In genomic region chr10:63424576-63424975, GRCh38 we compare ENCODE assay signal across 22 cellular contexts. TPM values are rescaled to one million over a fixed set of nuclear protein-coding genes. Genes with fewer than 3 reads are reported as not detected.
A peak's percentile ranks its signal among the peaks of the same experiment; 100 is the strongest.
DNase-seq lines count a peak whose midpoint lies in the region; ATAC-seq, FAIRE-seq and TF ChIP-seq lines count a peak whose summit lies in the region.
"Had no signal": no experiment of that assay in that cellular context is flagged by ENCODE, and none has a peak within 500 bp of the region (broad histone marks: within the 10 kb centered on the region; RNA-seq: fewer than 3 reads in every experiment).

No MANE protein-coding gene starts in this region.

- no peak overlapping the region for H3K9ac ChIP-seq in HepG2 (ENCODE audit: insufficient read depth, low read depth, low read length)
- H3K9ac ChIP-seq in K562 (ENCODE audit: insufficient read depth in 1 of 2, low read depth in 2 of 2, low read length in 2 of 2), result no peak overlapping the region
- H3K9ac ChIP-seq: BLaER1 had no signal

- in situ Hi-C loops in HepG2 (cut with HindIII; ENCODE audit: extremely low pct_ligation_motif_present, low pct_unique_long_range_greater_than_20kb) (no loop called here), K562 (cut with MboI) (no loop called here)

- H2AFZ ChIP-seq in HepG2 (ENCODE audit: low read length) (no peak overlapping the region), K562 (ENCODE audit: low read depth, low read length) (no peak overlapping the region)

- H3K9me1 ChIP-seq in K562 (ENCODE audit: control insufficient read depth, insufficient read depth, low read length), result no peaks in the 10 kb centered on the region

- CTCF ChIA-PET in HepG2 (lab: Yijun Ruan, JAX; ENCODE audit: low intra/inter-chr PET ratio, low total read pairs) (no interaction called here), K562 (lab: Yijun Ruan, JAX; ENCODE audit: low intra/inter-chr PET ratio) (no interaction called here)

- H3K4me3 ChIP-seq in HepG2 (replicated peaks in 1 of 3; ENCODE audit: insufficient read depth in 1 of 3, low read depth in 2 of 3, low read length in 3 of 3), result no peak overlapping the region
- H3K4me3 ChIP-seq in right lobe of liver, result no peak overlapping the region
- no peak overlapping the region for H3K4me3 ChIP-seq in K562
- H3K4me3 ChIP-seq: BLaER1, GM12878 had no signal

- POLR2A ChIA-PET in HepG2 (lab: Yijun Ruan, JAX) (no interaction called here), K562 (lab: Yijun Ruan, JAX) (interaction anchor here (1.3 kb wide), 1 partner anchor 13 kb away, joined by 4 read pairs; no protein-coding TSS in a partner anchor)

- H3K9me3 ChIP-seq in HepG2 (ENCODE audit: low read length) (no peaks in the 10 kb centered on the region), right lobe of liver (no peaks in the 10 kb centered on the region), K562 (replicated peaks; ENCODE audit: control insufficient read depth, insufficient read depth, low read depth, low read length) (no peaks in the 10 kb centered on the region)
- H3K9me3 ChIP-seq: BE2C, Caco-2 had no signal

- H4K20me1 ChIP-seq in HepG2 (ENCODE audit: insufficient read depth, low read length) (peaks cover 4% of the 10 kb centered on the region; the same call in 1 of the 2 replicates), K562 (replicated peaks; ENCODE audit: control insufficient read depth, insufficient read depth, low read length) (no peaks in the 10 kb centered on the region)

- H3K27ac ChIP-seq in HepG2 (ENCODE audit: extremely low read length, insufficient read depth, low read length) (no peak overlapping the region), right lobe of liver (no peak overlapping the region), K562 (ENCODE audit: extremely low read depth, low read depth, low read length) (no peak overlapping the region)
- H3K27ac ChIP-seq: 22Rv1, BLaER1 had no signal

- TF ChIP-seq POLR2A in HepG2 (IDR thresholded peaks at IDR 0.05; ENCODE audit: insufficient read depth in 1 of 2, low read depth in 2 of 2, low read length in 2 of 2), result no peak
- TF ChIP-seq POLR2A in right lobe of liver (IDR thresholded peaks at IDR 0.05), result no peak
- no peak for TF ChIP-seq POLR2A in H54 (IDR thresholded peaks at IDR 0.05; ENCODE audit: low read depth, low read length)
- no peak for TF ChIP-seq POLR2A in K562 (conservative IDR thresholded peaks at IDR 0.05)

- TF ChIP-seq CTCF in HepG2 (CRISPR knock-in tag; IDR thresholded peaks at IDR 0.05) (no peak), right lobe of liver (IDR thresholded peaks at IDR 0.05) (no peak), K562 (IDR thresholded peaks at IDR 0.05 in 2 of 3, conservative IDR thresholded peaks at IDR 0.05 in 1 of 3; ENCODE audit: insufficient read depth in 2 of 3, low read depth in 1 of 3, low read length in 3 of 3) (no peak)

- TF ChIP-seq EP300 in HepG2 (IDR thresholded peaks at IDR 0.05; ENCODE audit: low read depth in 2 of 2, low read length in 2 of 2) (no peak), HepG2 (CRISPR knock-in tag; IDR thresholded peaks at IDR 0.05; ENCODE audit: borderline replicate concordance) (no peak), K562 (IDR thresholded peaks at IDR 0.05; ENCODE audit: low read length) (no peak)

- H3K79me2 ChIP-seq in HepG2 (ENCODE audit: insufficient read depth, low read length) (peaks cover 68% of the 10 kb centered on the region), K562 (ENCODE audit: control insufficient read depth, insufficient read depth, low read length) (peaks cover 90% of the 10 kb centered on the region)

- H3K36me3 ChIP-seq in HepG2 (replicated peaks in 1 of 2; ENCODE audit: control insufficient read depth in 1 of 2, insufficient read depth in 2 of 2, low read length in 2 of 2) (no peaks in the 10 kb centered on the region), right lobe of liver (no peaks in the 10 kb centered on the region), K562 (ENCODE audit: control insufficient read depth, insufficient read depth, low read length) (no peaks in the 10 kb centered on the region)
- H3K36me3 ChIP-seq: BE2C had no signal

- TF ChIP-seq RAD21 in HepG2 (CRISPR knock-in tag; IDR thresholded peaks at IDR 0.05) (no peak), K562 (CRISPR knock-in tag; conservative IDR thresholded peaks at IDR 0.05 in 1 of 2, IDR thresholded peaks at IDR 0.05 in 1 of 2) (no peak)

- DNase-seq in HepG2 (ENCODE audit: low spot score) (no peak), right lobe of liver (no peak), H54 (ENCODE audit: insufficient read length, low spot score) (no peak), K562 (ENCODE audit: extremely low read depth in 1 of 4, low spot score in 3 of 4) (no peak), NCI-H1105 treated with DMSO at 0.1 percent for 48 hours (lab: John Stamatoyannopoulos, UW) (no peak)
- DNase-seq: ACHN; BE2C; C1 segment of cervical spinal cord; Caco-2; Calu3; CD4-positive, CD25-positive, alpha-beta regulatory T cell; CD8-positive, alpha-beta T cell; DMS79 treated with DMSO at 0.1 percent for 48 hours; GDM1 had no signal

- FAIRE-seq in HepG2 (lab: Jason Lieb, UNC) (no peak), H54 (lab: Jason Lieb, UNC) (peak; percentile 53), K562 (lab: Jason Lieb, UNC) (no peak)
- FAIRE-seq: D721Med, GM12878, GM12892, GM19239 had no signal

- H3K27me3 ChIP-seq in HepG2 (ENCODE audit: control insufficient read depth in 1 of 2, insufficient read depth in 2 of 2, low read length in 2 of 2) (no peaks in the 10 kb centered on the region), right lobe of liver (no peaks in the 10 kb centered on the region), K562 (ENCODE audit: control insufficient read depth in 2 of 2, insufficient read depth in 2 of 2, low read length in 2 of 2) (no peaks in the 10 kb centered on the region)
- H3K27me3 ChIP-seq: BE2C, BLaER1 had no signal

- 96% methylated on average over 3 of the region's 3 CpGs for WGBS in HepG2 (ENCODE audit: low lambda C conversion rate)
- 86% methylated on average over 2 of the region's 3 CpGs for WGBS in right lobe of liver (ENCODE audit: insufficient coverage, low coverage, low lambda C conversion rate, missing lambda C conversion rate)
- WGBS in K562 (ENCODE audit: insufficient coverage, low coverage, missing lambda C conversion rate), result 88% methylated on average over 3 of the region's 3 CpGs

- BruUV-seq in HepG2 (replicated peaks; lab: Mats Ljungman, UMichigan), result no TSS peak
- BruUV-seq in K562 (replicated peaks; lab: Mats Ljungman, UMichigan), result no TSS peak

- no peak for ATAC-seq in HepG2
- no peak for ATAC-seq in right lobe of liver
- no peak for ATAC-seq in K562
- ATAC-seq in GM19328 (IDR thresholded peaks at IDR 0.05; ENCODE audit: unreplicated experiment), result no peak
- ATAC-seq in GM18502 (IDR thresholded peaks at IDR 0.05; ENCODE audit: poor library complexity, unreplicated experiment), result no peak
- ATAC-seq: CD8-positive, alpha-beta T cell; GM12878 had no signal

- no peak overlapping the region for H3K4me2 ChIP-seq in HepG2 (ENCODE audit: low read depth, low read length)
- no peak overlapping the region for H3K4me2 ChIP-seq in K562 (ENCODE audit: insufficient read depth, low read length)
- H3K4me2 ChIP-seq: BLaER1 had no signal

- intact Hi-C loops in HepG2 (cut with micrococcal nuclease; ENCODE audit: unreplicated experiment), result no loop called here
- intact Hi-C loops in right lobe of liver (cut with DNase I), result no loop called here
- intact Hi-C loops in K562 (cut with micrococcal nuclease), result loop anchor here (5.0 kb wide), 1 partner anchor 203 kb away; no protein-coding TSS in a partner anchor

- H3K4me1 ChIP-seq in HepG2 (ENCODE audit: insufficient read depth, low read length) (peaks cover 13% of the 10 kb centered on the region), right lobe of liver (no peaks in the 10 kb centered on the region), K562 (replicated peaks in 1 of 2; ENCODE audit: control insufficient read depth in 2 of 2, insufficient read depth in 2 of 2, low read length in 2 of 2) (peaks cover 3 to 18% of the 10 kb centered on the region in 2 experiments; a peak in 4 of 5 replicates)
- H3K4me1 ChIP-seq: BE2C, Caco-2 had no signal

RNA-seq across cellular contexts. Expression of gene JMJD1C, which starts 41.2 kb away (rescaled TPM):
- 42.7 and 51.4 TPM in 2 replicates for total RNA-seq in HepG2 (2016; rRNA removed; fragmentation: Illumina TruSeq; extraction: Trizol)
- total RNA-seq in HepG2 (2016; cell fraction: cytosol; rRNA removed; fragmentation: Illumina TruSeq; extraction: Trizol; ENCODE audit: low read depth), result 10.6 and 12.0 TPM in 2 replicates
- 38.0 and 48.1 TPM in 2 replicates for total RNA-seq in HepG2 (2016; cell fraction: insoluble cytoplasmic fraction; rRNA removed; fragmentation: Illumina TruSeq; extraction: Trizol)
- 16.5 and 17.1 TPM in 2 replicates for total RNA-seq in HepG2 (2016; cell fraction: membrane; rRNA removed; fragmentation: Illumina TruSeq; extraction: Trizol)
- 121 and 123 TPM in 2 replicates for total RNA-seq in HepG2 (2016; cell fraction: nucleus; rRNA removed; fragmentation: Illumina TruSeq; extraction: Trizol)
- 34.9 and 42.3 TPM in 2 replicates for polyA plus RNA-seq in HepG2 (2011; rRNA removed)
- polyA plus RNA-seq in HepG2 (2011; cell fraction: cytosol; rRNA removed), result 15.7 and 25.3 TPM in 2 replicates
- 46.2 and 51.3 TPM in 2 replicates for polyA plus RNA-seq in HepG2 (2011; cell fraction: nucleus; rRNA removed)
- 44.1 and 47.8 TPM in 2 replicates for polyA plus RNA-seq in HepG2 (2012)
- polyA plus RNA-seq in HepG2 (2016; cell fraction: cytosol; fragmentation: Illumina TruSeq; extraction: Trizol; ENCODE audit: low read depth), result 0.93 and 1.1 TPM in 2 replicates
- polyA plus RNA-seq in HepG2 (2016; cell fraction: insoluble cytoplasmic fraction; fragmentation: Illumina TruSeq; extraction: Trizol; ENCODE audit: low read depth), result 22.2 and 27.2 TPM in 2 replicates
- polyA plus RNA-seq in HepG2 (2016; cell fraction: membrane; fragmentation: Illumina TruSeq; extraction: Trizol; ENCODE audit: low read depth), result 2.7 and 3.3 TPM in 2 replicates
- 68.6 and 81.1 TPM in 2 replicates for polyA plus RNA-seq in HepG2 (2016; cell fraction: nucleus; fragmentation: Illumina TruSeq; extraction: Trizol; ENCODE audit: insufficient read depth, low read depth)
- polyA minus RNA-seq in HepG2 (2011; rRNA and poly(A)+ RNA removed; ENCODE audit: low replicate concordance), result 45.1 and 116 TPM in 2 replicates
- 51.2 and 58.4 TPM in 2 replicates for polyA minus RNA-seq in HepG2 (2011; cell fraction: cytosol; rRNA and poly(A)+ RNA removed)
- polyA minus RNA-seq in HepG2 (2011; cell fraction: nucleus; rRNA and poly(A)+ RNA removed), result 378 and 386 TPM in 2 replicates
- total RNA-seq in right lobe of liver, result 10 to 100 TPM; 29.6 to 53.3 (median 38.2) TPM
- total RNA-seq in K562 (2011; cell fraction: chromatin; rRNA removed; ENCODE audit: low replicate concordance), result 158 and 301 TPM in 2 replicates
- total RNA-seq in K562 (2011; cell fraction: nucleolus; rRNA removed), result 93.6 and 118 TPM in 2 replicates
- total RNA-seq in K562 (2011; cell fraction: nucleoplasm; rRNA removed), result 154 and 227 TPM in 2 replicates
- 33.3 and 39.7 TPM in 2 replicates for total RNA-seq in K562 (2014; rRNA removed)
- total RNA-seq in K562 (2014; rRNA removed; fragmentation: Illumina TruSeq; extraction: Trizol), result 68.0 and 79.3 TPM in 2 replicates
- 57.4 and 58.8 TPM in 2 replicates for total RNA-seq in K562 (2015; rRNA removed; fragmentation: Illumina TruSeq; extraction: Trizol)
- 46.0 and 47.2 TPM in 2 replicates for total RNA-seq in K562 (2021)
- 49.3 and 51.1 TPM in 2 replicates for polyA plus RNA-seq in K562 (2011; rRNA removed)
- polyA plus RNA-seq in K562 (2011; cell fraction: cytosol; rRNA removed), result 12.9 and 24.3 TPM in 2 replicates
- polyA plus RNA-seq in K562 (2011; cell fraction: nucleus; rRNA removed), result 53.4 and 73.5 TPM in 2 replicates
- polyA plus RNA-seq in K562 (2012), result 26.3 and 30.7 TPM in 2 replicates
- polyA plus RNA-seq in K562 (2014; fragmentation: Illumina TruSeq; extraction: Trizol), result 48.1 and 49.3 TPM in 2 replicates
- 10 to 100 TPM; 25.3 to 38.5 TPM for polyA plus RNA-seq in K562 (2014; fragmentation: Nextera tagmentation; extraction: Ambion mirVana)
- 32.3 and 36.1 TPM in 2 replicates for polyA plus RNA-seq in K562 (2014; rRNA removed)
- polyA minus RNA-seq in K562 (2011; rRNA and poly(A)+ RNA removed), result 164 and 189 TPM in 2 replicates
- 36.8 and 39.6 TPM in 2 replicates for polyA minus RNA-seq in K562 (2011; cell fraction: cytosol; rRNA and poly(A)+ RNA removed)
- 86.6 and 187 TPM in 2 replicates for polyA minus RNA-seq in K562 (2011; cell fraction: nucleus; rRNA and poly(A)+ RNA removed)

Comparison
In these comparisons a context has a peak if more than half of its experiments do, and no peak if none do; other contexts are left out.
1. Of the 241 proteins assayed by ChIP-seq in both HepG2 and K562: peak only in HepG2: none; only in K562: MAFG; in both: MAFF and MAFK; in neither: 238.